35 cellular contexts compared by ENCODE assay signal in genomic region chr6:150635906-150636514, GRCh38. TPM values are rescaled to one million over a fixed set of nuclear protein-coding genes. Genes with fewer than 3 reads are reported as not detected.
DNase-seq lines count a peak whose midpoint lies in the region; ATAC-seq, FAIRE-seq and TF ChIP-seq lines count a peak whose summit lies in the region.
"Had no signal": no experiment of that assay in that cellular context is flagged by ENCODE, and none has a peak within 500 bp of the region (broad histone marks: within the 10 kb centered on the region; RNA-seq: fewer than 3 reads in every experiment).

No MANE protein-coding gene starts in this region.

- H3K4me3 ChIP-seq in OCI-LY3 (ENCODE audit: low read length) (peak overlapping the region; percentile 98), kidney (ENCODE audit: low read length in 2 of 2) (no peak overlapping the region)
- H3K4me3 ChIP-seq: dorsolateral prefrontal cortex, lung, PC-9, thoracic aorta had no signal

- H3K27me3 Mint-ChIP-seq in stimulated activated naive CD8-positive, alpha-beta T cell treated with anti-CD3 and anti-CD28 coated beads, Interleukin-15, Interleukin-2, amounts not matched to agents 100 ng/mL and 50 ng/mL, for 24 hours = peaks cover 8% of the 10 kb centered on the region
- peaks cover 27% of the 10 kb centered on the region for H3K27me3 Mint-ChIP-seq in stimulated activated naive CD8-positive, alpha-beta T cell treated with anti-CD3 and anti-CD28 coated beads, Interleukin-15, amount 100 ng/mL, for 72 hours

- H3K4me3 Mint-ChIP-seq in stimulated activated naive CD8-positive, alpha-beta T cell treated with anti-CD3 and anti-CD28 coated beads, Interleukin-15, Interleukin-2, amounts not matched to agents 100 ng/mL and 50 ng/mL, for 24 hours = peak overlapping the region; percentile 46
- H3K4me3 Mint-ChIP-seq in stimulated activated naive CD8-positive, alpha-beta T cell treated with anti-CD3 and anti-CD28 coated beads, Interleukin-15, amount 100 ng/mL, for 72 hours = no peak overlapping the region
- H3K4me3 Mint-ChIP-seq: activated CD4-positive, alpha-beta memory T cell treated with anti-CD3 and anti-CD28 coated beads, Interleukin-2, amount 10 ng/mL, durations not matched to agents 7 days and 5 days had no signal

- H3K27ac ChIP-seq in OCI-LY3 (ENCODE audit: low read length) (peak overlapping the region; percentile 100), kidney (ENCODE audit: low read depth in 2 of 2, low read length in 2 of 2) (no peak overlapping the region)
- H3K27ac ChIP-seq: ascending aorta, C4-2B, dorsolateral prefrontal cortex, epithelial cell of prostate, PC-9, thoracic aorta had no signal

- no peaks in the 10 kb centered on the region for H3K27me3 ChIP-seq in OCI-LY3 (ENCODE audit: low read depth, low read length)
- H3K27me3 ChIP-seq: ascending aorta, dorsolateral prefrontal cortex had no signal

- H4K20me1 ChIP-seq in OCI-LY3 (ENCODE audit: insufficient read depth, low read length) = no peaks in the 10 kb centered on the region

- no peaks in the 10 kb centered on the region for H3K36me3 Mint-ChIP-seq in stimulated activated naive CD8-positive, alpha-beta T cell treated with anti-CD3 and anti-CD28 coated beads, Interleukin-15, Interleukin-2, amounts not matched to agents 100 ng/mL and 50 ng/mL, for 24 hours (ENCODE audit: low read depth)

- no peak for DNase-seq in stimulated activated naive CD8-positive, alpha-beta T cell treated with anti-CD3 and anti-CD28 coated beads, Interleukin-15, amount 100 ng/mL, for 72 hours
- DNase-seq in left colon (no peak), AG08395 (ENCODE audit: low spot score) (no peak), kidney (no peak), NCI-H510A treated with DMSO at 0.1 percent for 48 hours (lab: John Stamatoyannopoulos, UW) (no peak)
- DNase-seq: ACHN; activated CD4-positive, alpha-beta memory T cell treated with anti-CD3 and anti-CD28 coated beads, Interleukin-2, amount 10 ng/mL, durations not matched to agents 7 days and 5 days; activated CD4-positive, CD25-positive, alpha-beta regulatory T cell; activated naive CD4-positive, alpha-beta T cell treated with anti-CD3 and anti-CD28 coated beads, Interleukin-2, amount 50 U/mL, for 16 hours; activated T-cell treated with anti-CD3 and anti-CD28 coated beads, Interleukin-2, amount 50 U/mL, for 48 hours; central memory CD4-positive, alpha-beta T cell; DMS 273 treated with DMSO at 0.1 percent for 48 hours; dorsolateral prefrontal cortex; foreskin fibroblast; GF-D8; H7; hypothalamus; islet precursor cell; NCI-H1105; NCI-H2171 treated with DMSO at 0.1 percent for 48 hours; NCI-H748 treated with DMSO at 0.1 percent for 48 hours; PC-9; right cardiac atrium; SHP77 treated with DMSO at 0.1 percent for 48 hours; stimulated activated CD4-positive, alpha-beta T cell treated with anti-CD3 and anti-CD28 coated beads, Interleukin-15, amount 100 ng/mL, for 24 hours had no signal

- no peak for TF ChIP-seq CTCF in OCI-LY3 (IDR thresholded peaks at IDR 0.05; ENCODE audit: low read depth, low read length)
- TF ChIP-seq CTCF in kidney (IDR thresholded peaks at IDR 0.05; ENCODE audit: borderline replicate concordance, extremely low read depth, insufficient read depth) = no peak

- peaks cover 96% of the 10 kb centered on the region for H3K79me2 ChIP-seq in OCI-LY3 (ENCODE audit: low read length)

- peak overlapping the region; percentile 100 for H3K9ac ChIP-seq in OCI-LY3 (ENCODE audit: low read length)
- no peak overlapping the region for H3K9ac ChIP-seq in kidney (ENCODE audit: low read length in 2 of 2)

- H2AFZ ChIP-seq in OCI-LY3 (ENCODE audit: low read depth, low read length) = no peak overlapping the region
- H2AFZ ChIP-seq: PC-9 had no signal

- H3K4me1 ChIP-seq in OCI-LY3 (ENCODE audit: low read length) = peaks cover 80% of the 10 kb centered on the region
- H3K4me1 ChIP-seq in kidney (ENCODE audit: control insufficient read depth in 1 of 2, insufficient read depth in 1 of 2, low read depth in 1 of 2, low read length in 2 of 2) = peaks cover 25 to 38% of the 10 kb centered on the region in 2 donors

- no peaks in the 10 kb centered on the region for H3K9me3 ChIP-seq in OCI-LY3 (ENCODE audit: insufficient read depth, low read length)
- H3K9me3 ChIP-seq in kidney (ENCODE audit: control insufficient read depth in 1 of 2, low read length in 2 of 2) = no peaks in the 10 kb centered on the region
- H3K9me3 ChIP-seq: ascending aorta, thoracic aorta had no signal

- no peak for FAIRE-seq in kidney (lab: Jason Lieb, UNC)
- FAIRE-seq: GM12892 had no signal

- ATAC-seq in stimulated activated naive CD8-positive, alpha-beta T cell treated with anti-CD3 and anti-CD28 coated beads, Interleukin-15, amount 100 ng/mL, for 72 hours = no peak
- ATAC-seq in left colon = peak; percentile 55
- no peak for ATAC-seq in HG03457 (IDR thresholded peaks at IDR 0.05; ENCODE audit: unreplicated experiment)
- ATAC-seq: right cardiac atrium had no signal

- H3K27ac Mint-ChIP-seq in stimulated activated naive CD8-positive, alpha-beta T cell treated with anti-CD3 and anti-CD28 coated beads, Interleukin-15, Interleukin-2, amounts not matched to agents 100 ng/mL and 50 ng/mL, for 24 hours = peak overlapping the region; percentile 68
- no peak overlapping the region for H3K27ac Mint-ChIP-seq in stimulated activated naive CD8-positive, alpha-beta T cell treated with anti-CD3 and anti-CD28 coated beads, Interleukin-15, amount 100 ng/mL, for 72 hours
- H3K27ac Mint-ChIP-seq: activated CD4-positive, alpha-beta memory T cell treated with anti-CD3 and anti-CD28 coated beads, Interleukin-2, amount 10 ng/mL, durations not matched to agents 7 days and 5 days had no signal

- no peaks in the 10 kb centered on the region for H3K9me3 Mint-ChIP-seq in stimulated activated naive CD8-positive, alpha-beta T cell treated with anti-CD3 and anti-CD28 coated beads, Interleukin-15, Interleukin-2, amounts not matched to agents 100 ng/mL and 50 ng/mL, for 24 hours
- no peaks in the 10 kb centered on the region for H3K9me3 Mint-ChIP-seq in stimulated activated naive CD8-positive, alpha-beta T cell treated with anti-CD3 and anti-CD28 coated beads, Interleukin-15, amount 100 ng/mL, for 72 hours
- H3K9me3 Mint-ChIP-seq: activated CD4-positive, alpha-beta memory T cell treated with anti-CD3 and anti-CD28 coated beads, Interleukin-2, amount 10 ng/mL, durations not matched to agents 7 days and 5 days had no signal

- intact Hi-C loops in left colon (cut with DNase I, micrococcal nuclease) (no loop called here), kidney (cut with DNase I) (no loop called here)

- H3K36me3 ChIP-seq in OCI-LY3 (replicated peaks; ENCODE audit: low read depth, low read length) = peaks cover 19% of the 10 kb centered on the region
- no peaks in the 10 kb centered on the region for H3K36me3 ChIP-seq in kidney (ENCODE audit: control insufficient read depth in 1 of 2, insufficient read depth in 2 of 2, low read length in 2 of 2)
- H3K36me3 ChIP-seq: ascending aorta, thoracic aorta had no signal

- H3K4me1 Mint-ChIP-seq in stimulated activated naive CD8-positive, alpha-beta T cell treated with anti-CD3 and anti-CD28 coated beads, Interleukin-15, Interleukin-2, amounts not matched to agents 100 ng/mL and 50 ng/mL, for 24 hours (ENCODE audit: low read depth) = peaks cover 88% of the 10 kb centered on the region
- H3K4me1 Mint-ChIP-seq in stimulated activated naive CD8-positive, alpha-beta T cell treated with anti-CD3 and anti-CD28 coated beads, Interleukin-15, amount 100 ng/mL, for 72 hours = peaks cover 54% of the 10 kb centered on the region

- H3K4me2 ChIP-seq in OCI-LY3 (ENCODE audit: low read length) = peak overlapping the region; percentile 97
- H3K4me2 ChIP-seq: PC-9 had no signal

RNA-seq across cellular contexts. Expression of gene PLEKHG1, which starts 36.3 kb away (rescaled TPM):
- total RNA-seq in left colon = 10 to 100 TPM; 29.3 to 30.9 TPM
- 58.7 TPM for total RNA-seq in kidney
- polyA plus RNA-seq in kidney (ENCODE audit: insufficient read depth, low read depth, low replicate concordance) = 2.8 TPM
- total RNA-seq: myocyte had no signal
